32 cellular contexts compared by ENCODE assay signal in the genomic region with DNA sequence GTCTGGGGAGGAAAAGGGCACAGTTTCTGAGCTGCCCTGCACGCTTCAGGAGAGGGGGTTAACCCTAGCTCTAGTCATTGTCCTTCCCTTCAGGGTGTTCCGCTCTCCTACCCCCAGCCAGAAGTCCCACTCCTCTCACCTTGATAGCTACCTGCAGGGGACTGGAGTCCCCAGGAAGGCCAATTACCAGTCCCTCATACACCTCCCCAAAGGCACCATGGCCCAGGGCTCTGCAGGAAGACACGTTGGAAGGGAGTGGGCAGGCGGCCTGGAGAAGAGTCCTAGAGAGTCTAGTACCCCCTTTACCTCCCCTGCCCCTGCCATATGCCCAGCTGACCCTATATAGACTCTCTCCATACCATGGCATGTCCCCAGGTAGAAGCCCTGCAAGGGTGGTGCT. TPM values are rescaled to one million over a fixed set of nuclear protein-coding genes. Genes with fewer than 3 reads are reported as not detected.
"Had no signal": no experiment of that assay in that cellular context is flagged by ENCODE, and none has a peak within 500 bp of the region (broad histone marks: within the 10 kb centered on the region; RNA-seq: fewer than 3 reads in every experiment).

No MANE protein-coding gene starts in this region.

- DNase-seq: activated B cell treated with CpG ODN at 0.5 μM for 24 hours; activated CD4-positive, alpha-beta memory T cell treated with anti-CD3 and anti-CD28 coated beads for 36 hours; activated CD4-positive, alpha-beta T cell treated with anti-CD3 and anti-CD28 coated beads for 4 hours; activated CD4-positive, alpha-beta T cell treated with anti-CD3 and anti-CD28 coated beads, Interleukin-2, amount 10 ng/mL, durations not matched to agents 24 days and 14 days; activated CD4-positive, alpha-beta T cell treated with anti-CD3 and anti-CD28 coated beads, Interleukin-2, amount 50 U/mL, for 1 hour; activated CD4-positive, alpha-beta T cell treated with anti-CD3 and anti-CD28 coated beads, Interleukin-2, amount 50 U/mL, for 4 hours; activated CD4-positive, CD25-positive, alpha-beta regulatory T cell treated with anti-CD3 and anti-CD28 coated beads, Interleukin-2, amount 50 U/mL, for 72 hours; activated CD8-positive, alpha-beta memory T cell treated with anti-CD3 and anti-CD28 coated beads, Interleukin-2, amount 50 U/mL, for 4 hours; activated CD8-positive, alpha-beta T cell treated with anti-CD3 and anti-CD28 coated beads for 36 hours; activated effector memory CD4-positive, alpha-beta T cell treated with anti-CD3 and anti-CD28 coated beads, Interleukin-2, amount 50 U/mL, for 16 hours; activated gamma-delta T cell treated with Interleukin-2 at 50 U/mL for 16 hours; activated naive CD4-positive, alpha-beta T cell treated with anti-CD3 and anti-CD28 coated beads, Interleukin-2, amount 10 ng/mL, durations not matched to agents 7 days and 5 days; activated naive CD4-positive, alpha-beta T cell treated with Interleukin-2 at 50 U/mL for 16 hours; activated naive CD8-positive, alpha-beta T cell treated with anti-CD3 and anti-CD28 coated beads, Interleukin-2, amount 10 ng/mL, durations not matched to agents 7 days and 5 days; activated naive CD8-positive, alpha-beta T cell treated with anti-CD3 and anti-CD28 coated beads, Interleukin-2, amount 50 U/mL, for 24 hours; activated T-cell treated with anti-CD3 and anti-CD28 coated beads for 4 hours; activated T-cell treated with anti-CD3 and anti-CD28 coated beads, Interleukin-2, amount 50 U/mL, for 1 hour; activated T-cell treated with anti-CD3 and anti-CD28 coated beads, Interleukin-2, amount 50 U/mL, for 4 hours; activated T-cell treated with anti-CD3 and anti-CD28 coated beads, Interleukin-2, amount 50 U/mL, for 72 hours; amygdala; anterior cingulate cortex; caudate nucleus; cerebellar nuclear complex; T-helper 1 cell; T-helper 2 cell; T-helper 9 cell had no signal

- H3K36me3 ChIP-seq: ascending aorta, cardiac muscle cell had no signal

- H3K4me3 ChIP-seq: ascending aorta, cardiac muscle cell had no signal

- H3K9me3 ChIP-seq: ascending aorta had no signal

- ATAC-seq: activated CD8-positive, alpha-beta T cell treated with anti-CD3 and anti-CD28 coated beads for 36 hours; activated naive CD8-positive, alpha-beta T cell treated with anti-CD3 and anti-CD28 coated beads, Interleukin-2, amount 50 U/mL, for 24 hours; activated T-cell treated with anti-CD3 and anti-CD28 coated beads, Interleukin-2, amount 50 U/mL, for 4 hours; activated T-cell treated with anti-CD3 and anti-CD28 coated beads, Interleukin-2, amount 50 U/mL, for 72 hours; activated T-helper 17 cell treated with anti-CD3 and anti-CD28 coated beads, Interleukin-2, amount 50 U/mL, for 72 hours had no signal

- FAIRE-seq: bronchial epithelial cell, TTC549 had no signal

- H3K27ac ChIP-seq: ascending aorta, cardiac muscle cell, VCaP had no signal

RNA-seq across cellular contexts. Expression of a gene that starts 7.9 kb away (rescaled TPM):
- total RNA-seq: activated CD4-positive, alpha-beta T cell treated with anti-CD3 and anti-CD28 coated beads, Interleukin-2, amount 10 ng/mL, durations not matched to agents 24 days and 14 days; ascending aorta; bronchial epithelial cell had no signal

RNA-seq across cellular contexts. Expression of a gene that starts 12.1 kb away (rescaled TPM):
- total RNA-seq: ascending aorta had no signal
